ENCODE assay signal across 9 cellular contexts in genomic region chr19:20278342-20278741, GRCh38.
DNase-seq lines count a peak whose midpoint lies in the region; ATAC-seq and TF ChIP-seq lines count a peak whose summit lies in the region.
"Had no signal": no experiment of that assay in that cellular context is flagged by ENCODE, and none has a peak within 500 bp of the region (broad histone marks: within the 10 kb centered on the region; RNA-seq: fewer than 3 reads in every experiment).

No MANE protein-coding gene starts in this region.

- no peaks in the 10 kb centered on the region for H3K9me3 ChIP-seq in right atrium auricular region
- H3K9me3 ChIP-seq in testis = no peaks in the 10 kb centered on the region

- intact Hi-C loops in Right ventricle myocardium superior (cut with DNase I) (no loop called here), left colon (cut with DNase I, micrococcal nuclease) (no loop called here), testis (cut with DNase I; ENCODE audit: low total_unique reads) (no loop called here)

- no peak for TF ChIP-seq POLR2A in testis (IDR thresholded peaks at IDR 0.05)

- H3K4me1 ChIP-seq in right atrium auricular region (no peaks in the 10 kb centered on the region), testis (no peaks in the 10 kb centered on the region)

- no peak overlapping the region for H3K4me3 ChIP-seq in right atrium auricular region
- H3K4me3 ChIP-seq in testis = no peak overlapping the region

- ATAC-seq in Right ventricle myocardium superior (ENCODE audit: poor library complexity) = no peak
- peak; percentile 61 for ATAC-seq in left colon
- no peak for ATAC-seq in HG02938 (IDR thresholded peaks at IDR 0.05; ENCODE audit: unreplicated experiment)

- peak; percentile 60 to 88 for TF ChIP-seq CTCF in right atrium auricular region (IDR thresholded peaks at IDR 0.05)
- peak in 1 of 3 experiments; percentile 32 for TF ChIP-seq CTCF in testis (IDR thresholded peaks at IDR 0.05)

- WGBS in testis, 2 donors = 61 to 98% methylated on average over 7 of the region's 7 CpGs

- no peak for DNase-seq in right atrium auricular region (ENCODE audit: low spot score)
- DNase-seq in Right ventricle myocardium superior = no peak
- DNase-seq in astrocyte of the hippocampus (ENCODE audit: low read depth, low spot score) = peak; percentile 46
- peak in 1 of 2 donors; percentile 8 for DNase-seq in left colon
- DNase-seq in AML-193 (lab: John Stamatoyannopoulos, UW) = no peak
- no peak for DNase-seq in testis
- no peak for DNase-seq in NCI-H128 (lab: John Stamatoyannopoulos, UW; ENCODE audit: unreplicated experiment)
- DNase-seq: HCEC 1CT had no signal

- H3K27me3 ChIP-seq in right atrium auricular region (no peaks in the 10 kb centered on the region), testis (no peaks in the 10 kb centered on the region)

- H3K27ac ChIP-seq in right atrium auricular region = no peak overlapping the region
- H3K27ac ChIP-seq in testis = no peak overlapping the region

- H3K36me3 ChIP-seq in right atrium auricular region (no peaks in the 10 kb centered on the region), testis (ENCODE audit: low read depth, missing control alignments) (no peaks in the 10 kb centered on the region)
